Comparison of ENCODE assay signal across 9 cellular contexts in genomic region chr2:201130524-201131186, GRCh38. TPM values are rescaled to one million over a fixed set of nuclear protein-coding genes. Genes with fewer than 3 reads are reported as not detected.
DNase-seq lines count a peak whose midpoint lies in the region; ATAC-seq, FAIRE-seq and TF ChIP-seq lines count a peak whose summit lies in the region.
"Had no signal": no experiment of that assay in that cellular context is flagged by ENCODE, and none has a peak within 500 bp of the region (broad histone marks: within the 10 kb centered on the region; RNA-seq: fewer than 3 reads in every experiment).

No MANE protein-coding gene starts in this region.

- H3K79me2 ChIP-seq in GM23338 (replicated peaks; ENCODE audit: insufficient read depth): no peaks in the 10 kb centered on the region; the same call in 1 of the 2 replicates

- H2BK12ac ChIP-seq in neuronal stem cell (ENCODE audit: low read length): no peak overlapping the region

- H3K27ac Mint-ChIP-seq in GM23338 (peak overlapping the region; percentile 35; the same call in 1 of the 2 replicates), naive B cell (peak overlapping the region in 5 of 6 donors; percentile 63 to 88 (median 65))

- H3K9me3 ChIP-seq in HAP-1 (no peaks in the 10 kb centered on the region), neuronal stem cell (replicated peaks in 1 of 2; ENCODE audit: control insufficient read depth in 2 of 2, insufficient read depth in 1 of 2, low read depth in 1 of 2, low read length in 2 of 2) (no peaks in the 10 kb centered on the region)

- H3F3A ChIP-seq in GM23338 (replicated peaks; ENCODE audit: low read depth): no peaks in the 10 kb centered on the region

- no peak overlapping the region for H4K8ac ChIP-seq in neuronal stem cell (ENCODE audit: low read depth, low read length)

- WGBS in neuronal stem cell (ENCODE audit: extremely low coverage in 2 of 2, insufficient read length in 2 of 2, insufficient replicate concordance in 1 of 2), 2 donors: no CpG with 5 or more reads among the region's 3 CpGs

- H3K18ac ChIP-seq in neuronal stem cell (ENCODE audit: low read length): no peak overlapping the region

- H3K4me2 ChIP-seq in GM23338 (peak overlapping the region; percentile 56; the same call in 1 of the 2 replicates), neuronal stem cell (ENCODE audit: insufficient read depth, low read length, poor library complexity, severe bottlenecking) (no peak overlapping the region)

- DNase-seq in GM23338 (ENCODE audit: low spot score) (peak; percentile 49), RCC 7860 (ENCODE audit: low spot score) (peak; percentile 89), choroid plexus epithelial cell (ENCODE audit: low read depth) (peak; percentile 93), naive B cell (no peak), foreskin melanocyte (no peak), HAP-1 (ENCODE audit: low spot score in 2 of 2) (no peak), NCI-H2081 (lab: John Stamatoyannopoulos, UW) (no peak), neuronal stem cell (ENCODE audit: low spot score) (no peak)

- H3K27me3 ChIP-seq in GM23338 (ENCODE audit: insufficient read depth): no peaks in the 10 kb centered on the region
- H3K27me3 ChIP-seq in HAP-1 (ENCODE audit: low read depth): no peaks in the 10 kb centered on the region
- H3K27me3 ChIP-seq in neuronal stem cell (ENCODE audit: control insufficient read depth in 3 of 3, insufficient read depth in 3 of 3, low read depth in 1 of 3, low read length in 3 of 3): no peaks in the 10 kb centered on the region

- H2BK5ac ChIP-seq in neuronal stem cell (ENCODE audit: low read length): no peak overlapping the region

- H3K36me3 Mint-ChIP-seq in GM23338 (ENCODE audit: low read depth) (peaks cover 6% of the 10 kb centered on the region; the same call in 2 of the 3 replicates), naive B cell (peaks cover 11 to 21% of the 10 kb centered on the region in 2 donors)

- H3K36me3 ChIP-seq in GM23338 (ENCODE audit: insufficient read depth) (no peaks in the 10 kb centered on the region), HAP-1 (replicated peaks) (peaks cover 2% of the 10 kb centered on the region), neuronal stem cell (replicated peaks in 1 of 2; ENCODE audit: control insufficient read depth in 2 of 2, insufficient read depth in 2 of 2, low read length in 2 of 2) (no peaks in the 10 kb centered on the region)

- FAIRE-seq in RCC 7860 (lab: Jason Lieb, UNC): peak; percentile 82

- H3K4me1 Mint-ChIP-seq in GM23338: peaks cover 40% of the 10 kb centered on the region
- H3K4me1 Mint-ChIP-seq in naive B cell: peaks cover 48 to 67% (median 56%) of the 10 kb centered on the region in 3 donors

- H3K9me3 Mint-ChIP-seq in GM23338: no peaks in the 10 kb centered on the region
- no peaks in the 10 kb centered on the region for H3K9me3 Mint-ChIP-seq in naive B cell

- H3K4me3 Mint-ChIP-seq in GM23338 (no peak overlapping the region; the same call in 2 of the 3 replicates), naive B cell (peak overlapping the region in 2 of 8 donors; percentile 5 to 23)

- H2BK120ac ChIP-seq in neuronal stem cell (ENCODE audit: low read depth, low read length): no peak overlapping the region

- H2AK5ac ChIP-seq in neuronal stem cell (ENCODE audit: low read depth, low read length): no peak overlapping the region

- H4K20me1 ChIP-seq in GM23338 (replicated peaks; ENCODE audit: insufficient read depth): no peaks in the 10 kb centered on the region

- ATAC-seq in GM23338: peak; percentile 46
- no peak for ATAC-seq in naive B cell (ENCODE audit: low read depth in 2 of 2)

- no peaks in the 10 kb centered on the region for H3K79me1 ChIP-seq in neuronal stem cell (ENCODE audit: low read depth, low read length)

- no peak overlapping the region for H3K4ac ChIP-seq in neuronal stem cell (ENCODE audit: low read length)

- H3K27me3 Mint-ChIP-seq in GM23338 (ENCODE audit: insufficient read depth, low read depth, poor library complexity) (peaks cover 2% of the 10 kb centered on the region), naive B cell (no peaks in the 10 kb centered on the region)

- H3K14ac ChIP-seq in neuronal stem cell (ENCODE audit: low read length): no peak overlapping the region

- H3K27ac ChIP-seq in GM23338 (ENCODE audit: low read depth): peak overlapping the region; percentile 60
- no peak overlapping the region for H3K27ac ChIP-seq in neuronal stem cell (replicated peaks; ENCODE audit: low read length)
- H3K27ac ChIP-seq: VCaP had no signal

- TF ChIP-seq CTCF in GM23338 (conservative IDR thresholded peaks at IDR 0.05; ENCODE audit: low read depth in 2 of 2) (no peak), choroid plexus epithelial cell (conservative IDR thresholded peaks at IDR 0.05; ENCODE audit: low read depth, low read length) (no peak)

- in situ Hi-C loops in HAP-1 (cut with MboI; ENCODE audit: low sequenced_read_pairs): no loop called here

- 0 out of 2 replicates have a peak, but pooled peaks cover 2% of the 10 kb centered on the region for H3K9me2 ChIP-seq in GM23338 (ENCODE audit: insufficient read depth)

- H2BK15ac ChIP-seq in neuronal stem cell (ENCODE audit: low read length): no peak overlapping the region

- no peak overlapping the region for H4K91ac ChIP-seq in neuronal stem cell (ENCODE audit: low read depth, low read length, poor library complexity)

- no peak overlapping the region for H3K23ac ChIP-seq in neuronal stem cell (ENCODE audit: low read depth, low read length, poor library complexity)

- H3K9ac ChIP-seq in neuronal stem cell (ENCODE audit: low read depth, low read length, poor library complexity): no peak overlapping the region

- no peak overlapping the region for H3K4me3 ChIP-seq in GM23338
- H3K4me3 ChIP-seq in choroid plexus epithelial cell (ENCODE audit: low read depth, low read length): peak overlapping the region; percentile 31
- no peak overlapping the region for H3K4me3 ChIP-seq in HAP-1
- H3K4me3 ChIP-seq in neuronal stem cell (ENCODE audit: low read length in 2 of 2): no peak overlapping the region

- H3K4me1 ChIP-seq in GM23338 (ENCODE audit: insufficient read depth) (peaks cover 48% of the 10 kb centered on the region), HAP-1 (peaks cover 24% of the 10 kb centered on the region), neuronal stem cell (ENCODE audit: control insufficient read depth in 2 of 2, insufficient read depth in 1 of 2, low read depth in 1 of 2, low read length in 2 of 2) (peaks cover 0 to 3% of the 10 kb centered on the region in 2 donors)

- no peak overlapping the region for H2AFZ ChIP-seq in GM23338
- H2AFZ ChIP-seq in neuronal stem cell (ENCODE audit: low read length): no peak overlapping the region

TF ChIP-seq in GM23338, 12 proteins besides CTCF, POLR2A, EP300 and RAD21 (continues in another document):
- TF ChIP-seq ZNF331 (CRISPR knock-in tag; IDR thresholded peaks at IDR 0.05; ENCODE audit: low read depth) (no peak), ZNF114 (CRISPR knock-in tag; IDR thresholded peaks at IDR 0.05) (no peak), EZH2 (IDR thresholded peaks at IDR 0.05; ENCODE audit: low read depth, unreplicated experiment) (no peak), JUNB (IDR thresholded peaks at IDR 0.05; ENCODE audit: unreplicated experiment) (no peak)
- TF ChIP-seq, protein P1, sequence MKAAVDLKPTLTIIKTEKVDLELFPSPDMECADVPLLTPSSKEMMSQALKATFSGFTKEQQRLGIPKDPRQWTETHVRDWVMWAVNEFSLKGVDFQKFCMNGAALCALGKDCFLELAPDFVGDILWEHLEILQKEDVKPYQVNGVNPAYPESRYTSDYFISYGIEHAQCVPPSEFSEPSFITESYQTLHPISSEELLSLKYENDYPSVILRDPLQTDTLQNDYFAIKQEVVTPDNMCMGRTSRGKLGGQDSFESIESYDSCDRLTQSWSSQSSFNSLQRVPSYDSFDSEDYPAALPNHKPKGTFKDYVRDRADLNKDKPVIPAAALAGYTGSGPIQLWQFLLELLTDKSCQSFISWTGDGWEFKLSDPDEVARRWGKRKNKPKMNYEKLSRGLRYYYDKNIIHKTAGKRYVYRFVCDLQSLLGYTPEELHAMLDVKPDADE (IDR thresholded peaks at IDR 0.05): no peak

RNA-seq across cellular contexts. Expression of gene CFLAR, which starts 14.7 kb away (rescaled TPM):
- total RNA-seq in GM23338 (2014; rRNA removed; shearing (Covaris generic)): 15.1 and 16.2 TPM in 2 replicates
- polyA plus RNA-seq in GM23338 (2016; fragmentation: Nextera tagmentation; extraction: Ambion mirVana) (10.0 and 10.1 TPM in 2 replicates), naive B cell (ENCODE audit: low read depth in 6 of 6) (10 to 100 TPM; 12.8 to 53.3 (median 46.8) TPM)
- 3.8 TPM for polyA plus RNA-seq in neuronal stem cell (2013, experiment 1 of 2)
- polyA plus RNA-seq in neuronal stem cell (2013, experiment 2 of 2): 4.0 TPM

RNA-seq across cellular contexts. Expression of gene CASP10, which starts 52.3 kb away (rescaled TPM):
- total RNA-seq in GM23338 (2014; rRNA removed; shearing (Covaris generic)): 2.9 and 3.5 TPM in 2 replicates
- polyA plus RNA-seq in GM23338 (2016; fragmentation: Nextera tagmentation; extraction: Ambion mirVana): 1.9 and 2.4 TPM in 2 replicates
- 1 to 10 TPM; 2.7 to 8.1 (median 4.7) TPM for polyA plus RNA-seq in naive B cell (ENCODE audit: low read depth in 6 of 6)
- 0.10 TPM for polyA plus RNA-seq in neuronal stem cell (2013, experiment 1 of 2)
- 0.17 TPM for polyA plus RNA-seq in neuronal stem cell (2013, experiment 2 of 2)

RNA-seq across cellular contexts. Expression of gene NDUFB3, which starts 58.9 kb away (rescaled TPM):
- total RNA-seq in GM23338 (2014; rRNA removed; shearing (Covaris generic)): 34.3 and 35.6 TPM in 2 replicates
- polyA plus RNA-seq in GM23338 (2016; fragmentation: Nextera tagmentation; extraction: Ambion mirVana) (199 and 230 TPM in 2 replicates), naive B cell (ENCODE audit: low read depth in 6 of 6) (100 to 1,000 TPM; 196 to 279 (median 251) TPM)
- 120 TPM for polyA plus RNA-seq in neuronal stem cell (2013, experiment 1 of 2)
- 120 TPM for polyA plus RNA-seq in neuronal stem cell (2013, experiment 2 of 2)

RNA-seq across cellular contexts. Expression of gene HYCC2, which starts 59.2 kb away (rescaled TPM):
- total RNA-seq in GM23338 (2014; rRNA removed; shearing (Covaris generic)): 4.8 and 5.5 TPM in 2 replicates
- polyA plus RNA-seq in GM23338 (2016; fragmentation: Nextera tagmentation; extraction: Ambion mirVana) (2.2 and 2.4 TPM in 2 replicates), naive B cell (ENCODE audit: low read depth in 6 of 6) (10 to 100 TPM; 12.3 to 24.6 (median 20.5) TPM)
- 4.2 TPM for polyA plus RNA-seq in neuronal stem cell (2013, experiment 1 of 2)
- polyA plus RNA-seq in neuronal stem cell (2013, experiment 2 of 2): 4.4 TPM

Comparison
In these comparisons a context has a peak if more than half of its experiments do, and no peak if none do; other contexts are left out.
1. DNase-seq: peak in GM23338 (single experiment), RCC 7860 (single experiment) and choroid plexus epithelial cell (single experiment); none in naive B cell (single experiment), foreskin melanocyte (single experiment), HAP-1 (0 of 2), NCI-H2081 (0 of 2) and neuronal stem cell (single experiment).